In the genomic region with DNA sequence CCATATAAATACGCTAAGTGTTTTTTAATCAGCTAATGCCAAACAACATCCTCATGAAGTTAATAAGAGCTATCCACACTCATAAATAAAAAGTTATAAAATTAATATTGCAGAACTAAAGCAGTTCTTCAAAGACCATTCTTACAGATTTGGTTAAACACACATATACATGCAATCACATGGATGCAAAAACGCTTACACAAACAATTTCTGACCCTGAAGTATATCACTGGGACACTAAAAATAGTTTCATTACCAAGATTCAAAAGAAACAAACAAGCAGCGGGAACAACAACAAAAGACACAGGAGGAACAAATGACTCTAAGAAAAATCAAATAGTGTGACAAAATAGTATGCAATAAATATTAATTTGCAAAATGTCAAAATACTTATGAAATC, we compare ENCODE assay signal across 25 cellular contexts.
"Had no signal": no experiment of that assay in that cellular context is flagged by ENCODE, and none has a peak within 500 bp of the region (broad histone marks: within the 10 kb centered on the region; RNA-seq: fewer than 3 reads in every experiment).

No MANE protein-coding gene starts in this region.

- H3K4me3 Mint-ChIP-seq: dendritic cell treated with granulocyte-macrophage colony-stimulating factor and Interleukin-4, amounts not matched to agents 40 ng/mL and 50 ng/mL, for 4 days; memory B cell; natural killer cell; stimulated activated effector memory CD8-positive, alpha-beta T cell treated with anti-CD3 and anti-CD28 coated beads, Interleukin-12 subunit alpha, Interleukin-12 subunit beta, amount 100 ng/mL, for 72 hours had no signal

- H3K4me3 ChIP-seq: colonic mucosa, esophagus muscularis mucosa, gastroesophageal sphincter, heart left ventricle, hepatocyte, lung, ovary, thoracic aorta, tibial nerve, upper lobe of left lung had no signal

- DNase-seq: colonic mucosa; effector memory CD4-positive, alpha-beta T cell; foreskin keratinocyte; heart left ventricle; kidney; natural killer cell; occipital lobe; ovary; stimulated activated CD4-positive, alpha-beta T cell treated with anti-CD3 and anti-CD28 coated beads, Interleukin-2, amount 100 ng/mL, for 24 hours; stimulated activated CD4-positive, alpha-beta T cell treated with anti-CD3 and anti-CD28 coated beads, Interleukin-4, amount 100 ng/mL, for 24 hours; stimulated activated naive CD8-positive, alpha-beta T cell treated with anti-CD3 and anti-CD28 coated beads, Interleukin-15, Interleukin-2, amounts not matched to agents 100 U/mL and 50 U/mL, for 24 hours; upper lobe of left lung had no signal

- H3K27ac ChIP-seq: colonic mucosa, esophagus muscularis mucosa, foreskin keratinocyte, gastroesophageal sphincter, heart left ventricle, hepatocyte, ovary, thoracic aorta, upper lobe of left lung had no signal

- H3K36me3 ChIP-seq: colonic mucosa, esophagus muscularis mucosa, gastroesophageal sphincter, heart left ventricle, ovary, thoracic aorta, tibial nerve, upper lobe of left lung had no signal

- H3K27me3 Mint-ChIP-seq: dendritic cell treated with granulocyte-macrophage colony-stimulating factor and Interleukin-4, amounts not matched to agents 40 ng/mL and 50 ng/mL, for 4 days; memory B cell had no signal

- ATAC-seq: foreskin keratinocyte; gastroesophageal sphincter; heart left ventricle; left lobe of liver; natural killer cell; sciatic nerve; stimulated activated effector memory CD8-positive, alpha-beta T cell treated with anti-CD3 and anti-CD28 coated beads, Interleukin-12 subunit alpha, Interleukin-12 subunit beta, amount 100 ng/mL, for 72 hours; stimulated activated naive CD8-positive, alpha-beta T cell treated with anti-CD3 and anti-CD28 coated beads, Interleukin-15, Interleukin-2, amounts not matched to agents 100 U/mL and 50 U/mL, for 24 hours had no signal

- H3K9me3 Mint-ChIP-seq: dendritic cell treated with granulocyte-macrophage colony-stimulating factor and Interleukin-4, amounts not matched to agents 40 ng/mL and 50 ng/mL, for 4 days; memory B cell; natural killer cell; stimulated activated effector memory CD8-positive, alpha-beta T cell treated with anti-CD3 and anti-CD28 coated beads, Interleukin-12 subunit alpha, Interleukin-12 subunit beta, amount 100 ng/mL, for 72 hours had no signal

- H2AFZ ChIP-seq: hepatocyte had no signal

- H3K4me2 ChIP-seq: hepatocyte had no signal

- H3K79me2 ChIP-seq: hepatocyte had no signal

- H3K27me3 ChIP-seq: colonic mucosa, esophagus muscularis mucosa, foreskin keratinocyte, gastroesophageal sphincter, heart left ventricle, hepatocyte, ovary, tibial nerve, upper lobe of left lung had no signal

- H3K9me3 ChIP-seq: colonic mucosa, esophagus muscularis mucosa, gastroesophageal sphincter, heart left ventricle, ovary, thoracic aorta, tibial nerve, upper lobe of left lung had no signal

- H3K4me1 Mint-ChIP-seq: memory B cell; natural killer cell; stimulated activated effector memory CD8-positive, alpha-beta T cell treated with anti-CD3 and anti-CD28 coated beads, Interleukin-12 subunit alpha, Interleukin-12 subunit beta, amount 100 ng/mL, for 72 hours had no signal

- FAIRE-seq: endothelial cell of umbilical vein, kidney, urothelium cell line had no signal

- H3K27ac Mint-ChIP-seq: dendritic cell treated with granulocyte-macrophage colony-stimulating factor and Interleukin-4, amounts not matched to agents 40 ng/mL and 50 ng/mL, for 4 days; memory B cell; natural killer cell; stimulated activated effector memory CD8-positive, alpha-beta T cell treated with anti-CD3 and anti-CD28 coated beads, Interleukin-12 subunit alpha, Interleukin-12 subunit beta, amount 100 ng/mL, for 72 hours had no signal

- H3K4me1 ChIP-seq: colonic mucosa, foreskin keratinocyte, upper lobe of left lung had no signal

- H3K36me3 Mint-ChIP-seq: memory B cell; natural killer cell; stimulated activated effector memory CD8-positive, alpha-beta T cell treated with anti-CD3 and anti-CD28 coated beads, Interleukin-12 subunit alpha, Interleukin-12 subunit beta, amount 100 ng/mL, for 72 hours had no signal
